ENCODE assay signal across 9 cellular contexts in genomic region chr2:201432038-201432437, GRCh38. TPM values are rescaled to one million over a fixed set of nuclear protein-coding genes. Genes with fewer than 3 reads are reported as not detected.
DNase-seq lines count a peak whose midpoint lies in the region; ATAC-seq, FAIRE-seq and TF ChIP-seq lines count a peak whose summit lies in the region.
"Had no signal": no experiment of that assay in that cellular context is flagged by ENCODE, and none has a peak within 500 bp of the region (broad histone marks: within the 10 kb centered on the region; RNA-seq: fewer than 3 reads in every experiment).

No MANE protein-coding gene starts in this region.

- H3K27me3 ChIP-seq in ACC112 (ENCODE audit: insufficient read depth, low read length) = no peaks in the 10 kb centered on the region
- no peaks in the 10 kb centered on the region for H3K27me3 ChIP-seq in bronchial epithelial cell (ENCODE audit: control insufficient read depth, insufficient read depth, low read length)

- peak; percentile 22 for DNase-seq in MV-4-11 (lab: John Stamatoyannopoulos, UW)
- DNase-seq in bronchial epithelial cell (ENCODE audit: low read depth) = peak; percentile 83
- peak; percentile 25 to 87 for DNase-seq in lung microvascular endothelial cell (ENCODE audit: low read depth in 2 of 2)
- no peak for DNase-seq in stimulated activated CD4-positive, alpha-beta T cell treated with anti-CD3 and anti-CD28 coated beads, Interleukin-2, amount 100 ng/mL, for 24 hours
- no peak for DNase-seq in GM19239 (ENCODE audit: insufficient read length, low spot score)

- H3K79me2 ChIP-seq in ACC112 (ENCODE audit: control insufficient read depth, insufficient read depth, low read length, unreplicated experiment) = peaks cover 55% of the 10 kb centered on the region

- ATAC-seq in GM21360 (IDR thresholded peaks at IDR 0.05; ENCODE audit: unreplicated experiment) (no peak), HG02678 (IDR thresholded peaks at IDR 0.05; ENCODE audit: unreplicated experiment) (no peak)

- H2AFZ ChIP-seq in ACC112 (ENCODE audit: low read length, unreplicated experiment) = peak overlapping the region; percentile 27

- H3K4me3 ChIP-seq in ACC112 (ENCODE audit: low read depth, low read length) (peak overlapping the region; percentile 55), bronchial epithelial cell (ENCODE audit: low read depth, low read length) (no peak overlapping the region)

- FAIRE-seq in bronchial epithelial cell (lab: Jason Lieb, UNC) (no peak), GM19239 (lab: Jason Lieb, UNC) (no peak)
- FAIRE-seq: G401.6 had no signal

- H3K4me1 ChIP-seq in ACC112 (ENCODE audit: control insufficient read depth, insufficient read depth, low read length, unreplicated experiment) = peaks cover 26% of the 10 kb centered on the region

- H3K27ac ChIP-seq in ACC112 (ENCODE audit: low read depth, low read length) = peak overlapping the region; percentile 93

- H3K36me3 ChIP-seq in ACC112 (ENCODE audit: insufficient read depth, low read length) (peaks cover 4% of the 10 kb centered on the region; the same call in 1 of the 2 replicates), bronchial epithelial cell (ENCODE audit: control insufficient read depth, insufficient read depth, low read length) (no peaks in the 10 kb centered on the region)

- no peak for TF ChIP-seq CTCF in bronchial epithelial cell (IDR thresholded peaks at IDR 0.05; ENCODE audit: insufficient read depth, low read length, severe bottlenecking)

RNA-seq across cellular contexts. Expression of gene TRAK2, which starts 19.2 kb away (rescaled TPM):
- total RNA-seq in bronchial epithelial cell (9.2 and 12.7 TPM in 2 replicates), lung microvascular endothelial cell (26.6 and 26.8 TPM in 2 replicates)

RNA-seq across cellular contexts. Expression of gene STRADB, which starts 19.5 kb away (rescaled TPM):
- total RNA-seq in bronchial epithelial cell = 11.3 and 21.3 TPM in 2 replicates
- 12.9 and 20.9 TPM in 2 replicates for total RNA-seq in lung microvascular endothelial cell

Comparison
In these comparisons a context has a peak if more than half of its experiments do, and no peak if none do; other contexts are left out.
1. DNase-seq: peak in MV-4-11 (single experiment), bronchial epithelial cell (single experiment) and lung microvascular endothelial cell (2 of 2); none in stimulated activated CD4-positive, alpha-beta T cell treated with anti-CD3 and anti-CD28 coated beads, Interleukin-2, amount 100 ng/mL, for 24 hours (0 of 2) and GM19239 (single experiment).